8 cellular contexts compared by ENCODE assay signal in the genomic region with DNA sequence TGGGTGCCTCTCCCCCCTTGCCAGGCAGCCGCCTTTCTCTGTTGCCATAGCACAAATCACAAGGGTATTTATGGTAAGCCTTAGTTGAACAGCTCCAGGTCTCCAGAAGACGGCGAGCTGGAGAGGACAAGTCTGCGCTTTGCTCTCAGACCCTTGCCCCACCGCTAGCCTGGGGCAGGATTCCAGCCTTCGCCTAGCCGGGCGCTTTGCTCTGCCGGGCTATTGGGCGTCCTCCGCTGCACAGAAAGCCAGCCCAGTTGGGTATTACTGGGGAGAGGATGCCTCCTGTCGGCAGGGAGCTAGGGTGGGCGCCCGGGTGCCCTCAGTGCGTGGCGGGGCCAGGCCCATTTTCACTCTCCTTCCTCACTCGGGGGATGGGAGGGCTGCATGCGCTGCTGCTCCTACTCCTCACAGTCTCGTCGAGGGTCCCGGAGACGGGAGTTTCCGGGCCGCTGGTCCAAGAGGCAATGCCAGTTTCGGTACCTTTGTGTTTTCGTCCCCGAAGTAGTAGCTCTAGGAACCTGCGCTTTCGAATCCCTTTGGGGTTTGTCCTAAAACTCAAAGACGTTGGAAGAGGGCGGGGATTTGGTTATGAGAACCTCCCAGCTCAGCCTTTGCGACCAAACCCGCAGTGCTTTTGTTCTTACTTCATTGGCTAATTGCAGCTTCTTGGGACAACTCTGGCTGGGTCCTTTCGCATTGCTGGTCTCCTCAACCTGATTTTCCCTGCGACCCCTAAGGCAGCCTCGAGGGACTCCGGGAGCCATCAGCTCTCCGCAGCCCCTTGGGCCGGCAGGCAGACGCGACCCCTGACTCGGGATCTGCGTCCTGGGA. TPM values are rescaled to one million over a fixed set of nuclear protein-coding genes. Genes with fewer than 3 reads are reported as not detected.
DNase-seq lines count a peak whose midpoint lies in the region; ATAC-seq, FAIRE-seq and TF ChIP-seq lines count a peak whose summit lies in the region.

No MANE protein-coding gene starts in this region.

- H3K27me3 ChIP-seq in transverse colon, result peaks cover 91% of the 10 kb centered on the region

- TF ChIP-seq POLR2A in transverse colon (IDR thresholded peaks at IDR 0.05), result no peak

- H3K9me3 ChIP-seq in kidney (ENCODE audit: control insufficient read depth in 1 of 2, low read length in 2 of 2) (no peaks in the 10 kb centered on the region), transverse colon (no peaks in the 10 kb centered on the region)

- DNase-seq in NCI-H510A (lab: John Stamatoyannopoulos, UW) (peak; percentile 27), NCI-H510A treated with DMSO at 0.1 percent for 48 hours (lab: John Stamatoyannopoulos, UW) (no peak), NCI-H526 treated with DMSO at 0.1 percent for 48 hours (lab: John Stamatoyannopoulos, UW) (peak; percentile 50), astrocyte of the hippocampus (ENCODE audit: low read depth, low spot score) (peak; percentile 68), kidney (peak; percentile 75), transverse colon (no peak)
- no peak for DNase-seq in central memory CD4-positive, alpha-beta T cell

- WGBS in transverse colon (ENCODE audit: low coverage in 1 of 2), 2 donors, result 7 to 25% methylated on average over 4 to 41 of the region's 43 CpGs

- intact Hi-C loops in kidney (cut with DNase I), result no loop called here
- intact Hi-C loops in transverse colon (cut with DNase I; ENCODE audit: low total_unique reads), result loop anchor here (10.0 kb wide), 1 partner anchor 402 kb away; no protein-coding TSS in a partner anchor

- no peak for TF ChIP-seq EP300 in transverse colon (IDR thresholded peaks at IDR 0.05; ENCODE audit: low read depth)

- peaks cover 10 to 17% of the 10 kb centered on the region in 2 donors for H3K4me1 ChIP-seq in kidney (ENCODE audit: control insufficient read depth in 1 of 2, insufficient read depth in 1 of 2, low read depth in 1 of 2, low read length in 2 of 2)
- peaks cover 0 to 39% (median 27%) of the 10 kb centered on the region in 4 donors for H3K4me1 ChIP-seq in transverse colon

- H3K4me3 ChIP-seq in kidney (ENCODE audit: low read length in 2 of 2), result peak overlapping the region in 1 of 2 donors; percentile 21
- peak overlapping the region in 3 of 4 donors; percentile 6 to 34 (median 10) for H3K4me3 ChIP-seq in transverse colon

- peak; percentile 4 for TF ChIP-seq CTCF in kidney (IDR thresholded peaks at IDR 0.05; ENCODE audit: borderline replicate concordance, extremely low read depth, insufficient read depth)
- TF ChIP-seq CTCF in transverse colon (IDR thresholded peaks at IDR 0.05), result peak in 2 of 5 experiments; percentile 10 to 28

- FAIRE-seq in kidney (lab: Jason Lieb, UNC), result no peak

- no peak for ATAC-seq in HG02798 (IDR thresholded peaks at IDR 0.05; ENCODE audit: poor library complexity, unreplicated experiment)

- H3K27ac ChIP-seq in kidney (ENCODE audit: low read depth in 2 of 2, low read length in 2 of 2) (no peak overlapping the region), transverse colon (no peak overlapping the region)

- H3K9ac ChIP-seq in kidney (ENCODE audit: low read length in 2 of 2), result no peak overlapping the region

- in situ Hi-C loops in transverse colon (cut with MboI; ENCODE audit: low pct_ligation_motif_present in 1 of 4, low pct_unique_long_range_greater_than_20kb in 1 of 4, low sequenced_read_pairs in 3 of 4), result loop anchor here (10.0 to 25.0 kb wide), 4 partner anchors 294 to 519 kb away; no protein-coding TSS in a partner anchor

- no peaks in the 10 kb centered on the region for H3K36me3 ChIP-seq in kidney (ENCODE audit: control insufficient read depth in 1 of 2, insufficient read depth in 2 of 2, low read length in 2 of 2)
- no peaks in the 10 kb centered on the region for H3K36me3 ChIP-seq in transverse colon

RNA-seq across cellular contexts. Expression of a gene that starts 3.6 kb away (rescaled TPM):
- not detected for total RNA-seq in kidney
- not detected for polyA plus RNA-seq in kidney (ENCODE audit: insufficient read depth, low read depth, low replicate concordance)
- total RNA-seq in transverse colon, result under 1 TPM in 1 of 4 donors, not detected in 3; 0.16 TPM

RNA-seq across cellular contexts. Expression of a gene that starts 21.0 kb away (rescaled TPM):
- not detected for total RNA-seq in kidney
- not detected for polyA plus RNA-seq in kidney (ENCODE audit: insufficient read depth, low read depth, low replicate concordance)
- total RNA-seq in transverse colon, result not detected

Comparison
In these comparisons a context has a peak if more than half of its experiments do, and no peak if none do; other contexts are left out.
1. DNase-seq: peak in NCI-H510A (single experiment), NCI-H526 treated with DMSO at 0.1 percent for 48 hours (single experiment), astrocyte of the hippocampus (single experiment) and kidney (single experiment); none in NCI-H510A treated with DMSO at 0.1 percent for 48 hours (single experiment), transverse colon (single experiment) and central memory CD4-positive, alpha-beta T cell (single experiment).